In the genomic region with DNA sequence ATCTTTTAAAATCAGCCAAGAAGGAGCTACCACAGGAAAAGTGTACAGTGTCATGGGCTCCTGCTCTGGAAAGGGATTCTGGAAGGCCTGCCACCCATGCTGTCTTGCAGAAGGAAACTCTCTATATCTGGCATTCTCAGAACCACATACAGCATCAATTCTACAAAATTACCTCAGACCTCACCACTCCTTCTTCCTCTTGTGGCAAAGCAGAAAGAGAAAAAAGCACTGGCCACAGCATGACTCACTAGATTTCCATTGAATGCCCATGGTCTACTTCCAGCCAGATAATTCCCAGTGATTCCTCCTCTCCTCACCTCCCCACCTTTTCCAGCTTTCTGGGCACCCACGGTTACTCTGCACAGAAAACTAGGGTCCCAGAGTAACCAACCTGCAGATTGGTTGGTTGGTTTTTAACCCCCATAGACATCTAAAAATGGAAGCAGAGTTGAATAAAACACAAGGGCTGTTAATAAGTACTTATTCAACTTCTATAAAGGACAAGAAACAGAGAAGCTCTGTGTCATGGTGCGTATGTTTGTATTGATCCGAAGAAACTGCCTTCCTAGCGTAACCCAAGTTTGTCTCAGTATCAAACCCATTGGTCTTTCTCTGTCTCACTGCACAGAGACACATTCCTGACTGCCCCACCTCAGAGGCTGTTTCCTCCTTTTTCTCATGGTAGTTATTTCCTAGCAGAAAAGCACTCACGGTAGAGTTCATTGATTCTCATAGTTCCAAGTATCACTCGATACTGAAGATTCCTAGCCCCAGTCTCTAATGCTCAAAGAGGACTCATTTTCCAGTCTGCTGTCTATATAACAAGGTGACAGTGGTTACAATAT, we compare ENCODE assay signal across 13 cellular contexts.
A peak's percentile ranks its signal among the peaks of the same experiment; 100 is the strongest.
DNase-seq lines count a peak whose midpoint lies in the region; ATAC-seq and TF ChIP-seq lines count a peak whose summit lies in the region.
"Had no signal": no experiment of that assay in that cellular context is flagged by ENCODE, and none has a peak within 500 bp of the region (broad histone marks: within the 10 kb centered on the region; RNA-seq: fewer than 3 reads in every experiment).

No MANE protein-coding gene starts in this region.

- no peak for ATAC-seq in activated CD4-positive, alpha-beta T cell treated with anti-CD3 and anti-CD28 coated beads for 36 hours
- ATAC-seq in GM19351 (IDR thresholded peaks at IDR 0.05; ENCODE audit: unreplicated experiment) = no peak

- H3K36me3 Mint-ChIP-seq in activated CD4-positive, alpha-beta T cell treated with anti-CD3 and anti-CD28 coated beads, Interleukin-2, amount 10 ng/mL, durations not matched to agents 24 days and 14 days (ENCODE audit: low read depth) = peaks cover 12% of the 10 kb centered on the region
- H3K36me3 Mint-ChIP-seq in activated CD4-positive, alpha-beta T cell treated with anti-CD3 and anti-CD28 coated beads for 36 hours (ENCODE audit: low read depth) = no peaks in the 10 kb centered on the region
- H3K36me3 Mint-ChIP-seq in progenitor cell of endocrine pancreas (ENCODE audit: insufficient read depth) = no peaks in the 10 kb centered on the region
- H3K36me3 Mint-ChIP-seq: brain had no signal

- peaks cover 8% of the 10 kb centered on the region for H3K27me3 Mint-ChIP-seq in activated CD4-positive, alpha-beta T cell treated with anti-CD3 and anti-CD28 coated beads, Interleukin-2, amount 10 ng/mL, durations not matched to agents 24 days and 14 days
- H3K27me3 Mint-ChIP-seq in activated CD4-positive, alpha-beta T cell treated with anti-CD3 and anti-CD28 coated beads for 36 hours = peaks cover 2% of the 10 kb centered on the region
- no peaks in the 10 kb centered on the region for H3K27me3 Mint-ChIP-seq in progenitor cell of endocrine pancreas
- H3K27me3 Mint-ChIP-seq: brain had no signal

- no peaks in the 10 kb centered on the region for H3K36me3 ChIP-seq in H7 (replicated peaks; ENCODE audit: control insufficient read depth, insufficient read depth, low read length)

- H3K27ac ChIP-seq in epithelial cell of prostate = peak overlapping the region; percentile 75
- H3K27ac ChIP-seq: VCaP had no signal

- DNase-seq in activated CD4-positive, alpha-beta T cell treated with anti-CD3 and anti-CD28 coated beads, Interleukin-2, amount 10 ng/mL, durations not matched to agents 24 days and 14 days = peak; percentile 75
- DNase-seq in activated CD4-positive, alpha-beta T cell treated with anti-CD3 and anti-CD28 coated beads for 36 hours = no peak
- DNase-seq in RPMI7951 (ENCODE audit: low read depth) = peak; percentile 87
- DNase-seq in epithelial cell of prostate (ENCODE audit: low read depth, low spot score) = no peak
- DNase-seq in stromal cell of bone marrow (ENCODE audit: low read depth) = peak; percentile 55
- no peak for DNase-seq in H7
- DNase-seq in progenitor cell of endocrine pancreas (ENCODE audit: low spot score, unreplicated experiment) = no peak
- DNase-seq: islet precursor cell, NCI-H2171 had no signal

- intact Hi-C loops in activated CD4-positive, alpha-beta T cell treated with anti-CD3 and anti-CD28 coated beads, Interleukin-2, amount 10 ng/mL, durations not matched to agents 24 days and 14 days (cut with micrococcal nuclease) = loop anchor here (1.0 to 2.0 kb wide), 2 partner anchors 18 to 24 kb away; no protein-coding TSS in a partner anchor
- intact Hi-C loops in activated CD4-positive, alpha-beta T cell treated with anti-CD3 and anti-CD28 coated beads for 36 hours (cut with DNase I, micrococcal nuclease) = no loop called here

- peak overlapping the region; percentile 71 for H3K4me3 Mint-ChIP-seq in activated CD4-positive, alpha-beta T cell treated with anti-CD3 and anti-CD28 coated beads, Interleukin-2, amount 10 ng/mL, durations not matched to agents 24 days and 14 days
- H3K4me3 Mint-ChIP-seq in activated CD4-positive, alpha-beta T cell treated with anti-CD3 and anti-CD28 coated beads for 36 hours = no peak overlapping the region
- no peak overlapping the region for H3K4me3 Mint-ChIP-seq in progenitor cell of endocrine pancreas (ENCODE audit: low read depth)
- H3K4me3 Mint-ChIP-seq: brain had no signal

- H3K27ac Mint-ChIP-seq in activated CD4-positive, alpha-beta T cell treated with anti-CD3 and anti-CD28 coated beads, Interleukin-2, amount 10 ng/mL, durations not matched to agents 24 days and 14 days = peak overlapping the region; percentile 80
- no peak overlapping the region for H3K27ac Mint-ChIP-seq in activated CD4-positive, alpha-beta T cell treated with anti-CD3 and anti-CD28 coated beads for 36 hours
- no peak overlapping the region for H3K27ac Mint-ChIP-seq in progenitor cell of endocrine pancreas

- H3K4me3 ChIP-seq in H7 (ENCODE audit: insufficient read depth, low read depth, low read length) = no peak overlapping the region
- H3K4me3 ChIP-seq: tibial nerve had no signal

- peaks cover 62% of the 10 kb centered on the region for H3K4me1 Mint-ChIP-seq in activated CD4-positive, alpha-beta T cell treated with anti-CD3 and anti-CD28 coated beads, Interleukin-2, amount 10 ng/mL, durations not matched to agents 24 days and 14 days
- peaks cover 3% of the 10 kb centered on the region for H3K4me1 Mint-ChIP-seq in activated CD4-positive, alpha-beta T cell treated with anti-CD3 and anti-CD28 coated beads for 36 hours
- peaks cover 24% of the 10 kb centered on the region for H3K4me1 Mint-ChIP-seq in progenitor cell of endocrine pancreas (ENCODE audit: low read depth)
- H3K4me1 Mint-ChIP-seq: brain had no signal

- H3K27me3 ChIP-seq in H7 (ENCODE audit: control insufficient read depth, insufficient read depth, low read length) = no peaks in the 10 kb centered on the region
- H3K27me3 ChIP-seq: tibial nerve had no signal

- CTCF ChIA-PET in activated CD4-positive, alpha-beta T cell treated with anti-CD3 and anti-CD28 coated beads for 36 hours (lab: Charles Lee) = interaction anchor here (0.7 kb wide), 1 partner anchor 9 kb away, joined by 4 read pairs; no protein-coding TSS in a partner anchor

- H3K9me3 Mint-ChIP-seq in activated CD4-positive, alpha-beta T cell treated with anti-CD3 and anti-CD28 coated beads, Interleukin-2, amount 10 ng/mL, durations not matched to agents 24 days and 14 days = peaks cover 11% of the 10 kb centered on the region
- no peaks in the 10 kb centered on the region for H3K9me3 Mint-ChIP-seq in activated CD4-positive, alpha-beta T cell treated with anti-CD3 and anti-CD28 coated beads for 36 hours (ENCODE audit: low read depth)
- H3K9me3 Mint-ChIP-seq in progenitor cell of endocrine pancreas (ENCODE audit: low read depth) = no peaks in the 10 kb centered on the region
- H3K9me3 Mint-ChIP-seq: brain had no signal

- POLR2A ChIA-PET in activated CD4-positive, alpha-beta T cell treated with anti-CD3 and anti-CD28 coated beads for 36 hours (lab: Charles Lee) = no interaction called here

- no peak for TF ChIP-seq CTCF in progenitor cell of endocrine pancreas (IDR thresholded peaks at IDR 0.05; ENCODE audit: unreplicated experiment)

Comparison
In these comparisons a context has a peak if more than half of its experiments do, and no peak if none do; other contexts are left out.
1. DNase-seq: peak in activated CD4-positive, alpha-beta T cell treated with anti-CD3 and anti-CD28 coated beads, Interleukin-2, amount 10 ng/mL, durations not matched to agents 24 days and 14 days (single experiment), RPMI7951 (single experiment) and stromal cell of bone marrow (single experiment); none in activated CD4-positive, alpha-beta T cell treated with anti-CD3 and anti-CD28 coated beads for 36 hours (single experiment), epithelial cell of prostate (single experiment), H7 (single experiment) and progenitor cell of endocrine pancreas (single experiment).